In genomic region chr2:30778611-30779010, GRCh38 we compare ENCODE assay signal across 25 cellular contexts. TPM values are rescaled to one million over a fixed set of nuclear protein-coding genes. Genes with fewer than 3 reads are reported as not detected.
A peak's percentile ranks its signal among the peaks of the same experiment; 100 is the strongest.
DNase-seq lines count a peak whose midpoint lies in the region; ATAC-seq and TF ChIP-seq lines count a peak whose summit lies in the region.
"Had no signal": no experiment of that assay in that cellular context is flagged by ENCODE, and none has a peak within 500 bp of the region (broad histone marks: within the 10 kb centered on the region; RNA-seq: fewer than 3 reads in every experiment).

No MANE protein-coding gene starts in this region.

- no peak overlapping the region for H3K4me3 Mint-ChIP-seq in osteocyte (ENCODE audit: unreplicated experiment)
- H3K4me3 Mint-ChIP-seq: B cell, IgD-negative memory B cell had no signal

- no peak for TF ChIP-seq CTCF in osteocyte (IDR thresholded peaks at IDR 0.05)

- H3K4me1 Mint-ChIP-seq in osteocyte (ENCODE audit: unreplicated experiment), result no peaks in the 10 kb centered on the region

- H3K36me3 Mint-ChIP-seq in osteocyte (ENCODE audit: unreplicated experiment), result no peaks in the 10 kb centered on the region

- peaks cover 4% of the 10 kb centered on the region for H3K27me3 Mint-ChIP-seq in osteocyte (ENCODE audit: unreplicated experiment)

- ATAC-seq in GM18498 (IDR thresholded peaks at IDR 0.05; ENCODE audit: unreplicated experiment), result no peak
- ATAC-seq: HCT116, Panc1 had no signal

- H3K9me3 Mint-ChIP-seq in osteocyte (ENCODE audit: unreplicated experiment), result no peaks in the 10 kb centered on the region

- no peak overlapping the region for H3K27ac Mint-ChIP-seq in osteocyte (ENCODE audit: unreplicated experiment)
- H3K27ac Mint-ChIP-seq: B cell, IgD-negative memory B cell had no signal

- DNase-seq in activated CD8-positive, alpha-beta memory T cell treated with anti-CD3 and anti-CD28 coated beads, Interleukin-2, amount 50 U/mL, for 48 hours, result peak; percentile 15
- DNase-seq in islet precursor cell (peak; percentile 36), osteocyte (ENCODE audit: extremely low spot score, unreplicated experiment) (peak; percentile 73), ureter (ENCODE audit: low spot score) (peak; percentile 27), C1 segment of cervical spinal cord (lab: John Stamatoyannopoulos, UW) (no peak)
- no peak for DNase-seq in stimulated activated CD4-positive, alpha-beta T cell treated with anti-CD3 and anti-CD28 coated beads, Interleukin-15, amount 100 ng/mL, for 24 hours
- DNase-seq: Calu3, DMS79 treated with DMSO at 0.1 percent for 48 hours, GF-D8, NCI-H1048, NCI-H1417, NCI-H187, NCI-H2081 treated with DMSO at 0.1 percent for 48 hours, NCI-H2171, NCI-H226, NCI-H510A, NCI-H69, SHP77 had no signal

RNA-seq across cellular contexts. Expression of gene CAPN13, which starts 28.6 kb away (rescaled TPM):
- not detected in 2 replicates for total RNA-seq in osteocyte
- 67.4 TPM for total RNA-seq in ureter
- total RNA-seq: A673, B cell, SK-MEL-5 had no signal

Comparison
In these comparisons a context has a peak if more than half of its experiments do, and no peak if none do; other contexts are left out.
1. DNase-seq: peak in activated CD8-positive, alpha-beta memory T cell treated with anti-CD3 and anti-CD28 coated beads, Interleukin-2, amount 50 U/mL, for 48 hours (single experiment), islet precursor cell (single experiment), osteocyte (single experiment) and ureter (single experiment); none in C1 segment of cervical spinal cord (0 of 14) and stimulated activated CD4-positive, alpha-beta T cell treated with anti-CD3 and anti-CD28 coated beads, Interleukin-15, amount 100 ng/mL, for 24 hours (single experiment).
2. RNA of gene CAPN13, which starts 28.6 kb away (total RNA-seq): 67.4 TPM in ureter (single experiment); not detected in osteocyte; every median in the first group is over 10 times any median in the second.